ENCODE assay signal across 16 cellular contexts in genomic region chr20:10242166-10242565, GRCh38.
"Had no signal": no experiment of that assay in that cellular context is flagged by ENCODE, and none has a peak within 500 bp of the region (broad histone marks: within the 10 kb centered on the region; RNA-seq: fewer than 3 reads in every experiment).

No MANE protein-coding gene starts in this region.

- H3K9me3 ChIP-seq: esophagus muscularis mucosa, lower lobe of right lung had no signal

- H3K4me1 ChIP-seq: esophagus muscularis mucosa, lower lobe of right lung had no signal

- H3K36me3 ChIP-seq: cardiac muscle cell, esophagus muscularis mucosa, lower lobe of right lung had no signal

- H3K27me3 ChIP-seq: cardiac muscle cell, esophagus muscularis mucosa had no signal

- H3K27ac ChIP-seq: cardiac muscle cell, esophagus muscularis mucosa, lower lobe of right lung had no signal

- ATAC-seq: activated T-helper 17 cell treated with anti-CD3 and anti-CD28 coated beads, Interleukin-2, amount 50 U/mL, for 72 hours; left cardiac atrium; lower lobe of right lung; stimulated activated memory B cell treated with anti-CD40 and anti-IgM and Interleukin-4, amounts not matched to agents 10 μg/mL and 1 μg/mL and 100 μg/mL, for 72 hours; T-cell had no signal

- FAIRE-seq: astrocyte, frontal cortex had no signal

- H3K4me3 ChIP-seq: cardiac muscle cell, esophagus muscularis mucosa, lower lobe of right lung had no signal

- DNase-seq: activated CD4-positive, alpha-beta T cell treated with anti-CD3 and anti-CD28 coated beads for 1 hour; activated CD4-positive, alpha-beta T cell treated with anti-CD3 and anti-CD28 coated beads, Interleukin-2, amount 50 U/mL, for 4 hours; activated naive CD4-positive, alpha-beta T cell treated with Interleukin-2 at 50 U/mL for 16 hours; cortex of kidney; effector CD4-positive, alpha-beta T cell; head of caudate nucleus; left cardiac atrium; lower lobe of right lung; T-cell; T-helper 9 cell had no signal
